In genomic region chrX:78514852-78515251, GRCh38 we compare ENCODE assay signal across 8 cellular contexts.
A peak's percentile ranks its signal among the peaks of the same experiment; 100 is the strongest.
DNase-seq lines count a peak whose midpoint lies in the region; ATAC-seq and TF ChIP-seq lines count a peak whose summit lies in the region.
"Had no signal": no experiment of that assay in that cellular context is flagged by ENCODE, and none has a peak within 500 bp of the region (broad histone marks: within the 10 kb centered on the region; RNA-seq: fewer than 3 reads in every experiment).

No MANE protein-coding gene starts in this region.

- no peaks in the 10 kb centered on the region for H3K79me2 ChIP-seq in neural progenitor cell (ENCODE audit: low read depth)

- H3K4me3 Mint-ChIP-seq in activated naive CD8-positive, alpha-beta T cell treated with anti-CD3 and anti-CD28 coated beads, Interleukin-2, amount 50 U/mL, for 24 hours = no peak overlapping the region
- no peak overlapping the region for H3K4me3 Mint-ChIP-seq in neural progenitor cell
- H3K4me3 Mint-ChIP-seq: nephron had no signal

- H3K4me2 ChIP-seq in neural progenitor cell = no peak overlapping the region

- H3K4me1 ChIP-seq in neural progenitor cell = peaks cover 7% of the 10 kb centered on the region

- no peak overlapping the region for H2AFZ ChIP-seq in neural progenitor cell (replicated peaks)

- ATAC-seq in GM18868 (IDR thresholded peaks at IDR 0.05; ENCODE audit: unreplicated experiment) = peak; percentile 47
- peak; percentile 86 for ATAC-seq in activated naive CD8-positive, alpha-beta T cell treated with anti-CD3 and anti-CD28 coated beads, Interleukin-2, amount 50 U/mL, for 24 hours

- no peak for TF ChIP-seq CTCF in neural progenitor cell (IDR thresholded peaks at IDR 0.05)

- H3K27ac ChIP-seq in neural progenitor cell = peak overlapping the region; percentile 93

- no peaks in the 10 kb centered on the region for H3K36me3 ChIP-seq in neural progenitor cell

- peaks cover 54% of the 10 kb centered on the region for H3K4me1 Mint-ChIP-seq in activated naive CD8-positive, alpha-beta T cell treated with anti-CD3 and anti-CD28 coated beads, Interleukin-2, amount 50 U/mL, for 24 hours
- peaks cover 17% of the 10 kb centered on the region for H3K4me1 Mint-ChIP-seq in neural progenitor cell

- H3K9ac ChIP-seq in neural progenitor cell = no peak overlapping the region

- peaks cover 10% of the 10 kb centered on the region for H3K9me3 ChIP-seq in neural progenitor cell (ENCODE audit: low read depth)

- H3F3A ChIP-seq in neural progenitor cell (ENCODE audit: low read depth) = peaks cover 24% of the 10 kb centered on the region

- H3K27me3 ChIP-seq in neural progenitor cell = no peaks in the 10 kb centered on the region

- DNase-seq in M059J (ENCODE audit: low read depth) = peak; percentile 37
- no peak for DNase-seq in activated naive CD8-positive, alpha-beta T cell treated with anti-CD3 and anti-CD28 coated beads, Interleukin-2, amount 50 U/mL, for 24 hours
- DNase-seq in neural progenitor cell (ENCODE audit: low spot score) = peak; percentile 76
- no peak for DNase-seq in C1 segment of cervical spinal cord (lab: John Stamatoyannopoulos, UW)
- DNase-seq in hippocampal formation (lab: John Stamatoyannopoulos, UW) = no peak
- DNase-seq in SK-N-DZ (ENCODE audit: low spot score) = no peak

- no peaks in the 10 kb centered on the region for H3K36me3 Mint-ChIP-seq in activated naive CD8-positive, alpha-beta T cell treated with anti-CD3 and anti-CD28 coated beads, Interleukin-2, amount 50 U/mL, for 24 hours (ENCODE audit: low read depth)
- no peaks in the 10 kb centered on the region for H3K36me3 Mint-ChIP-seq in neural progenitor cell

- no peaks in the 10 kb centered on the region for H4K20me1 ChIP-seq in neural progenitor cell (ENCODE audit: low read depth)

- H3K4me3 ChIP-seq in neural progenitor cell = no peak overlapping the region

- peak overlapping the region; percentile 89 for H3K27ac Mint-ChIP-seq in activated naive CD8-positive, alpha-beta T cell treated with anti-CD3 and anti-CD28 coated beads, Interleukin-2, amount 50 U/mL, for 24 hours
- H3K27ac Mint-ChIP-seq in neural progenitor cell = no peak overlapping the region

- peaks cover 13% of the 10 kb centered on the region for H3K9me3 Mint-ChIP-seq in activated naive CD8-positive, alpha-beta T cell treated with anti-CD3 and anti-CD28 coated beads, Interleukin-2, amount 50 U/mL, for 24 hours
- peaks cover 13% of the 10 kb centered on the region for H3K9me3 Mint-ChIP-seq in neural progenitor cell

- H3K27me3 Mint-ChIP-seq in activated naive CD8-positive, alpha-beta T cell treated with anti-CD3 and anti-CD28 coated beads, Interleukin-2, amount 50 U/mL, for 24 hours = no peaks in the 10 kb centered on the region
- no peaks in the 10 kb centered on the region for H3K27me3 Mint-ChIP-seq in neural progenitor cell (ENCODE audit: insufficient read depth, low read depth)

Comparison
In these comparisons a context has a peak if more than half of its experiments do, and no peak if none do; other contexts are left out.
1. DNase-seq: peak in M059J (single experiment) and neural progenitor cell (single experiment); none in activated naive CD8-positive, alpha-beta T cell treated with anti-CD3 and anti-CD28 coated beads, Interleukin-2, amount 50 U/mL, for 24 hours (single experiment), C1 segment of cervical spinal cord (0 of 14), hippocampal formation (0 of 2) and SK-N-DZ (single experiment).